Comparison of ENCODE assay signal across 20 cellular contexts in the genomic region with DNA sequence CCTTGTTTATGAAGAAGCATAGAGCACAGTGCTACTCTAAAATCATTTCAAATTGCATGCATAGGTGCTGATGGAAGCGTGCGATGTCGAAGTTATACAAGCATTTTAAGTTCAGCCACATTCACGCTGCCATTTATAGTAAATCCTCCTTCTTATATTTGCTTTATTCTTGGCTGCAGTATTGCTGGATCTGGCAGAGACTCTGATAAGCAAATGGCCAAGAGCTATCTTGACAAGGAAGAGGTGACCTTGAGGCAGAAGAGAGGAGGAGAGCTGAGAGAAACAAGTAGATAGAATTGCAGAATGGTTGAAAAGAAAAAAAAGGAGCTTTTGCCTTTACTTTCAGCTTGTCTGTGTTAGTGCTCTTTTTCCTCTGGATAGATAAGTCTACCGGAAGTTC. TPM values are rescaled to one million over a fixed set of nuclear protein-coding genes. Genes with fewer than 3 reads are reported as not detected.
DNase-seq lines count a peak whose midpoint lies in the region; ATAC-seq, FAIRE-seq and TF ChIP-seq lines count a peak whose summit lies in the region.
"Had no signal": no experiment of that assay in that cellular context is flagged by ENCODE, and none has a peak within 500 bp of the region (broad histone marks: within the 10 kb centered on the region; RNA-seq: fewer than 3 reads in every experiment).

No MANE protein-coding gene starts in this region.

- no peak overlapping the region for H2AFZ ChIP-seq in K562 (ENCODE audit: low read depth, low read length)

- TF ChIP-seq CTCF in K562 (IDR thresholded peaks at IDR 0.05 in 2 of 3, conservative IDR thresholded peaks at IDR 0.05 in 1 of 3; ENCODE audit: insufficient read depth in 2 of 3, low read depth in 1 of 3, low read length in 3 of 3) = no peak

- TF ChIP-seq POLR2A in K562 (conservative IDR thresholded peaks at IDR 0.05) = no peak

- WGBS in K562 (ENCODE audit: insufficient coverage, low coverage, missing lambda C conversion rate) = 55% methylated on average over 5 of the region's 5 CpGs

- POLR2A ChIA-PET in K562 (lab: Yijun Ruan, JAX) = interaction anchor here (0.7 kb wide), 1 partner anchor 38 kb away, joined by 3 read pairs; no protein-coding TSS in a partner anchor

- H3K9me3 ChIP-seq in K562 (replicated peaks; ENCODE audit: control insufficient read depth, insufficient read depth, low read depth, low read length) = peaks cover 10% of the 10 kb centered on the region; the same call in 1 of the 2 replicates
- H3K9me3 ChIP-seq: HAP-1 had no signal

- H3K36me3 ChIP-seq in K562 (ENCODE audit: control insufficient read depth, insufficient read depth, low read length) = no peaks in the 10 kb centered on the region
- H3K36me3 ChIP-seq: HAP-1 had no signal

- TF ChIP-seq RAD21 in K562 (CRISPR knock-in tag; conservative IDR thresholded peaks at IDR 0.05 in 1 of 2, IDR thresholded peaks at IDR 0.05 in 1 of 2) = no peak

- no peak overlapping the region for H3K4me3 ChIP-seq in K562
- H3K4me3 ChIP-seq: A549, HAP-1 had no signal

- H4K20me1 ChIP-seq in K562 (replicated peaks; ENCODE audit: control insufficient read depth, insufficient read depth, low read length) = no peaks in the 10 kb centered on the region

- H3K79me2 ChIP-seq in K562 (ENCODE audit: control insufficient read depth, insufficient read depth, low read length) = no peaks in the 10 kb centered on the region

- H3K27me3 ChIP-seq in K562 (ENCODE audit: control insufficient read depth in 2 of 2, insufficient read depth in 2 of 2, low read length in 2 of 2) = no peaks in the 10 kb centered on the region

- CTCF ChIA-PET in K562 (lab: Yijun Ruan, JAX; ENCODE audit: low intra/inter-chr PET ratio) = no interaction called here

- no peak for DNase-seq in Right ventricle myocardium inferior (ENCODE audit: missing footprints)
- DNase-seq in cardiac septum (ENCODE audit: low spot score) = no peak
- DNase-seq in K562 (ENCODE audit: extremely low read depth in 1 of 4, low spot score in 3 of 4) = peak in 1 of 4 experiments; percentile 9
- DNase-seq in left cardiac atrium = no peak
- DNase-seq: AML-193; Caco-2; CD4-positive, alpha-beta T cell had no signal

- no TSS peak for BruUV-seq in K562 (replicated peaks; lab: Mats Ljungman, UMichigan)

- FAIRE-seq in K562 (lab: Jason Lieb, UNC) = no peak
- FAIRE-seq: A549, D721Med, G401.6, GM12892, GM18507 had no signal

- no peaks in the 10 kb centered on the region for H3K9me1 ChIP-seq in K562 (ENCODE audit: control insufficient read depth, insufficient read depth, low read length)

- H3K4me2 ChIP-seq in K562 (ENCODE audit: insufficient read depth, low read length) = no peak overlapping the region
- H3K4me2 ChIP-seq: A549 had no signal

- H3K9ac ChIP-seq in K562 (ENCODE audit: insufficient read depth in 1 of 2, low read depth in 2 of 2, low read length in 2 of 2) = no peak overlapping the region

- ATAC-seq in Right ventricle myocardium inferior = peak; percentile 50
- no peak for ATAC-seq in K562
- peak; percentile 65 to 70 for ATAC-seq in left cardiac atrium
- no peak for ATAC-seq in GM21528 (IDR thresholded peaks at IDR 0.05; ENCODE audit: low FRiP score, unreplicated experiment)
- no peak for ATAC-seq in HG02759 (IDR thresholded peaks at IDR 0.05; ENCODE audit: unreplicated experiment)
- ATAC-seq in GM19455 (IDR thresholded peaks at IDR 0.05; ENCODE audit: unreplicated experiment) = no peak
- ATAC-seq: A549 had no signal

- intact Hi-C loops in Right ventricle myocardium inferior (cut with DNase I) (no loop called here), cardiac septum (cut with DNase I) (no loop called here), K562 (cut with micrococcal nuclease) (loop anchor here (5.0 kb wide), 1 partner anchor 167 kb away; no protein-coding TSS in a partner anchor), left cardiac atrium (cut with DNase I) (no loop called here)

- in situ Hi-C loops in K562 (cut with MboI) = no loop called here

- H3K4me1 ChIP-seq in K562 (replicated peaks in 1 of 2; ENCODE audit: control insufficient read depth in 2 of 2, insufficient read depth in 2 of 2, low read length in 2 of 2) = no peaks in the 10 kb centered on the region; a peak in 1 of 5 replicates
- H3K4me1 ChIP-seq: A549, Caco-2, HAP-1 had no signal

- no peak overlapping the region for H3K27ac ChIP-seq in K562 (ENCODE audit: extremely low read depth, low read depth, low read length)
- H3K27ac ChIP-seq: 22Rv1, A549, C4-2B had no signal

- TF ChIP-seq EP300 in K562 (IDR thresholded peaks at IDR 0.05; ENCODE audit: low read length) = no peak

TF ChIP-seq in K562, 482 proteins besides CTCF, POLR2A, EP300 and RAD21:
- TF ChIP-seq ESRRA (IDR thresholded peaks at IDR 0.05; ENCODE audit: borderline replicate concordance, low read depth) = 0 out of 2 replicates have a peak, but pooled peaks have one; percentile 29
- TF ChIP-seq NUFIP1 (IDR thresholded peaks at IDR 0.05; ENCODE audit: partially characterized antibody) = no peak
- TF ChIP-seq PHTF2 (CRISPR knock-in tag; IDR thresholded peaks at IDR 0.05) = no peak

RNA-seq across cellular contexts. Expression of a gene that starts 18.9 kb away (rescaled TPM):
- total RNA-seq in Right ventricle myocardium inferior = 1.4 TPM
- total RNA-seq in cardiac septum = 0.92 TPM
- total RNA-seq in K562 (2011; cell fraction: chromatin; rRNA removed; ENCODE audit: low replicate concordance) = 15.2 and 16.8 TPM in 2 replicates
- 7.8 and 9.7 TPM in 2 replicates for total RNA-seq in K562 (2011; cell fraction: nucleolus; rRNA removed)
- total RNA-seq in K562 (2011; cell fraction: nucleoplasm; rRNA removed) = 8.2 and 9.5 TPM in 2 replicates
- total RNA-seq in K562 (2014; rRNA removed) = 14.1 and 16.3 TPM in 2 replicates
- total RNA-seq in K562 (2014; rRNA removed; fragmentation: Illumina TruSeq; extraction: Trizol) = 11.6 and 15.4 TPM in 2 replicates
- total RNA-seq in K562 (2015; rRNA removed; fragmentation: Illumina TruSeq; extraction: Trizol) = 42.9 and 45.7 TPM in 2 replicates
- 11.1 and 12.1 TPM in 2 replicates for total RNA-seq in K562 (2021)
- 4.3 and 4.9 TPM in 2 replicates for polyA plus RNA-seq in K562 (2011; rRNA removed)
- polyA plus RNA-seq in K562 (2011; cell fraction: cytosol; rRNA removed) = 2.0 and 3.8 TPM in 2 replicates
- 13.9 and 16.0 TPM in 2 replicates for polyA plus RNA-seq in K562 (2011; cell fraction: nucleus; rRNA removed)
- polyA plus RNA-seq in K562 (2012) = 7.2 and 11.9 TPM in 2 replicates
- polyA plus RNA-seq in K562 (2014; fragmentation: Illumina TruSeq; extraction: Trizol) = 16.5 and 18.2 TPM in 2 replicates
- polyA plus RNA-seq in K562 (2014; fragmentation: Nextera tagmentation; extraction: Ambion mirVana) = 1 to 10 TPM; 6.1 to 9.4 TPM
- polyA plus RNA-seq in K562 (2014; rRNA removed) = 11.9 and 12.1 TPM in 2 replicates
- 10.2 and 20.7 TPM in 2 replicates for polyA minus RNA-seq in K562 (2011; rRNA and poly(A)+ RNA removed)
- polyA minus RNA-seq in K562 (2011; cell fraction: cytosol; rRNA and poly(A)+ RNA removed) = 3.5 and 6.1 TPM in 2 replicates
- polyA minus RNA-seq in K562 (2011; cell fraction: nucleus; rRNA and poly(A)+ RNA removed) = 21.7 and 55.0 TPM in 2 replicates
- 1 to 10 TPM; 1.6 to 3.2 TPM for total RNA-seq in left cardiac atrium
- total RNA-seq: Caco-2, HT-29 had no signal
- polyA plus RNA-seq: BJ had no signal

Comparison
In these comparisons a context has a peak if more than half of its experiments do, and no peak if none do; other contexts are left out.
1. ATAC-seq: peak in Right ventricle myocardium inferior (single experiment) and left cardiac atrium (2 of 2); none in K562 (single experiment), GM21528 (single experiment), HG02759 (single experiment) and GM19455 (single experiment).